In genomic region chr2:209298601-209299000, GRCh38 we compare ENCODE assay signal across 1 cellular context.
TF ChIP-seq lines count a peak whose summit lies in the region.

No MANE protein-coding gene starts in this region.

TF ChIP-seq in WTC11, 78 proteins besides CTCF, POLR2A, EP300 and RAD21 (continued from another document):
- TF ChIP-seq ZBTB43 (CRISPR knock-in tag; IDR thresholded peaks at IDR 0.05) = no peak
- no peak for TF ChIP-seq E2F5 (CRISPR knock-in tag; IDR thresholded peaks at IDR 0.05)
